ENCODE assay signal across 28 cellular contexts in the genomic region with DNA sequence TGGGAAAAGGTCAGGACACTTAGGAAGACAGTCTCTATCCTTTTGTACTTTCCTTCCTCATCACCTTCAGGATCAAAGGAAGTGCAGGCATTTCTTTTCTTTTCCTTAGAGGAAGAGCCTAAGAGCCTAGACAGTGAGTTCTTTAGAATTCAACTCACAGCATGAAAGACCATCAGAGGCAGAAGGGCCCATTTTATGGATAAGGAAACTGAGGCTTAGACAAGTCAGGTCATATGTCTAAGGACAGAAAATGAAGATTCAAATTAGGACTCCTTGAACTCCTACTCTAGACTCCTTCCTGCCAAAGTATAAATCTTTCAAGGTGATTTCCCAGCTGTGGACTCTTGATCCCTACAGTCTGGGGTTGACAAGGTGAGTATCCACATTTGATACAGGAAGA. TPM values are rescaled to one million over a fixed set of nuclear protein-coding genes. Genes with fewer than 3 reads are reported as not detected.
"Had no signal": no experiment of that assay in that cellular context is flagged by ENCODE, and none has a peak within 500 bp of the region (broad histone marks: within the 10 kb centered on the region; RNA-seq: fewer than 3 reads in every experiment).

No MANE protein-coding gene starts in this region.

- H3K9me3 ChIP-seq: stomach, suprapubic skin, testis, thoracic aorta, thyroid gland, tibial artery, tibial nerve, transverse colon, upper lobe of left lung, upper lobe of right lung, uterus, vagina had no signal

- H3K27ac ChIP-seq: stomach, suprapubic skin, testis, thoracic aorta, thyroid gland, tibial artery, tibial nerve, transverse colon, upper lobe of left lung, upper lobe of right lung, uterus, vagina had no signal

- H3K4me1 ChIP-seq: stomach, suprapubic skin, testis, thyroid gland, tibial artery, tibial nerve, transverse colon, upper lobe of left lung, upper lobe of right lung, uterus, vagina had no signal

- DNase-seq: stimulated activated CD4-positive, alpha-beta T cell treated with anti-CD3 and anti-CD28 coated beads, Interleukin-2, amount 100 ng/mL, for 48 hours; stimulated activated CD4-positive, alpha-beta T cell treated with anti-CD3 and anti-CD28 coated beads, Interleukin-4, amount 100 ng/mL, for 1 hour; stimulated activated CD4-positive, alpha-beta T cell treated with anti-CD3 and anti-CD28 coated beads, Interleukin-4, amount 100 ng/mL, for 24 hours; stimulated activated CD4-positive, alpha-beta T cell treated with anti-CD3 and anti-CD28 coated beads, Interleukin-4, amount 100 ng/mL, for 4 hours; stimulated activated CD8-positive, alpha-beta memory T cell treated with anti-CD3 and anti-CD28 coated beads, Interleukin-4, amount 100 ng/mL, for 48 hours; stimulated activated naive B cell treated with anti-CD40 and anti-IgM and Interleukin-4, amounts not matched to agents 10 μg/mL and 1 μg/mL and 100 μg/mL, for 72 hours; stimulated activated naive CD4-positive, alpha-beta T cell; stimulated activated naive CD4-positive, alpha-beta T cell treated with Interleukin-2 at 50 U/mL for 16 hours; stimulated activated naive CD8-positive, alpha-beta T cell treated with anti-CD3 and anti-CD28 coated beads, Interleukin-15, amount 100 ng/mL, for 72 hours; stimulated activated naive CD8-positive, alpha-beta T cell treated with anti-CD3 and anti-CD28 coated beads, Interleukin-15, Interleukin-2, amounts not matched to agents 100 U/mL and 50 U/mL, for 24 hours; stomach; substantia nigra; testis; thyroid gland; tibial artery; transverse colon; trophoblast cell; upper lobe of left lung; upper lobe of right lung; uterus had no signal

- H3K27me3 ChIP-seq: testis, thyroid gland, upper lobe of left lung, uterus, vagina had no signal

- ATAC-seq: stimulated activated effector memory CD8-positive, alpha-beta T cell treated with anti-CD3 and anti-CD28 coated beads, Interleukin-12 subunit alpha, Interleukin-12 subunit beta, amount 100 ng/mL, for 72 hours; stimulated activated memory B cell treated with anti-CD40 and anti-IgM and Interleukin-4, amounts not matched to agents 10 μg/mL and 1 μg/mL and 100 μg/mL, for 72 hours; stimulated activated naive CD8-positive, alpha-beta T cell treated with anti-CD3 and anti-CD28 coated beads, Interleukin-15, amount 100 ng/mL, for 72 hours; stimulated activated naive CD8-positive, alpha-beta T cell treated with anti-CD3 and anti-CD28 coated beads, Interleukin-15, Interleukin-2, amounts not matched to agents 100 U/mL and 50 U/mL, for 24 hours; upper lobe of right lung had no signal

- H3K4me3 ChIP-seq: stomach, suprapubic skin, testis, thoracic aorta, thyroid gland, tibial artery, tibial nerve, transverse colon, upper lobe of left lung, upper lobe of right lung, uterus, vagina had no signal

- H3K36me3 ChIP-seq: stomach, suprapubic skin, thoracic aorta, thyroid gland, tibial artery, tibial nerve, transverse colon, upper lobe of left lung, upper lobe of right lung, uterus, vagina had no signal

RNA-seq across cellular contexts. Expression of a gene that starts 20.8 kb away (rescaled TPM):
- total RNA-seq: subcutaneous adipose tissue, thoracic aorta, transverse colon, ureter, vagina had no signal
